Comparison of ENCODE assay signal across 11 cellular contexts in genomic region chr16:3461120-3461519, GRCh38. TPM values are rescaled to one million over a fixed set of nuclear protein-coding genes. Genes with fewer than 3 reads are reported as not detected.
A peak's percentile ranks its signal among the peaks of the same experiment; 100 is the strongest.
DNase-seq lines count a peak whose midpoint lies in the region; ATAC-seq and TF ChIP-seq lines count a peak whose summit lies in the region.
"Had no signal": no experiment of that assay in that cellular context is flagged by ENCODE, and none has a peak within 500 bp of the region (broad histone marks: within the 10 kb centered on the region; RNA-seq: fewer than 3 reads in every experiment).

No MANE protein-coding gene starts in this region.

- H3K27ac Mint-ChIP-seq in CD4-positive, alpha-beta T cell: peak overlapping the region; percentile 80
- peak overlapping the region; percentile 22 for H3K27ac Mint-ChIP-seq in mesothelial cell of epicardium

- peak in 6 of 10 experiments; percentile 19 to 56 (median 42) for DNase-seq in CD4-positive, alpha-beta T cell
- DNase-seq in H7 (peak; percentile 29), mesothelial cell of epicardium (ENCODE audit: low spot score in 2 of 2, unreplicated experiment in 2 of 2) (no peak), left colon (no peak), mesenteric fat pad (ENCODE audit: low spot score) (no peak), cerebellar cortex (ENCODE audit: low spot score) (no peak)
- DNase-seq in activated CD8-positive, alpha-beta memory T cell treated with anti-CD3 and anti-CD28 coated beads, Interleukin-2, amount 50 U/mL, for 4 hours: peak; percentile 60
- DNase-seq: DMS53, gastrocnemius medialis, NCI-H524 treated with DMSO at 0.1 percent for 48 hours had no signal

- no peak overlapping the region for H3K4me3 ChIP-seq in H7 (ENCODE audit: insufficient read depth, low read depth, low read length)
- H3K4me3 ChIP-seq: gastrocnemius medialis had no signal

- ATAC-seq in CD4-positive, alpha-beta T cell (ENCODE audit: poor library complexity): no peak
- ATAC-seq in GM19452 (IDR thresholded peaks at IDR 0.05; ENCODE audit: unreplicated experiment): no peak
- no peak for ATAC-seq in left colon
- ATAC-seq: gastrocnemius medialis had no signal

- no peaks in the 10 kb centered on the region for H3K9me3 Mint-ChIP-seq in CD4-positive, alpha-beta T cell
- H3K9me3 Mint-ChIP-seq in mesothelial cell of epicardium: no peaks in the 10 kb centered on the region

- H3K36me3 ChIP-seq in H7 (replicated peaks; ENCODE audit: control insufficient read depth, insufficient read depth, low read length): no peaks in the 10 kb centered on the region; the same call in 1 of the 2 replicates

- H3K4me1 Mint-ChIP-seq in CD4-positive, alpha-beta T cell (ENCODE audit: low read depth): peaks cover 72% of the 10 kb centered on the region
- H3K4me1 Mint-ChIP-seq in mesothelial cell of epicardium: peaks cover 32% of the 10 kb centered on the region

- H3K27me3 Mint-ChIP-seq in CD4-positive, alpha-beta T cell: no peaks in the 10 kb centered on the region
- no peaks in the 10 kb centered on the region for H3K27me3 Mint-ChIP-seq in mesothelial cell of epicardium (ENCODE audit: low read depth)

- intact Hi-C loops in CD4-positive, alpha-beta T cell (cut with DNase I, micrococcal nuclease): loop anchor here in 1 of 2 experiments (5.0 kb wide), 1 partner anchor 329 kb away; no protein-coding TSS in a partner anchor
- intact Hi-C loops in left colon (cut with DNase I, micrococcal nuclease): no loop called here

- H3K36me3 Mint-ChIP-seq in CD4-positive, alpha-beta T cell (ENCODE audit: low read depth): peaks cover 18% of the 10 kb centered on the region
- no peaks in the 10 kb centered on the region for H3K36me3 Mint-ChIP-seq in mesothelial cell of epicardium

- POLR2A ChIA-PET in CD4-positive, alpha-beta T cell (lab: Charles Lee): interaction anchor here (0.7 kb wide), 1 partner anchor 60 kb away, joined by 4 read pairs; the partner anchor contains the start of genes ZNF174 and ZSCAN32

- H3K4me3 Mint-ChIP-seq in CD4-positive, alpha-beta T cell: peak overlapping the region; percentile 65
- no peak overlapping the region for H3K4me3 Mint-ChIP-seq in mesothelial cell of epicardium

- CTCF ChIA-PET in CD4-positive, alpha-beta T cell (lab: Charles Lee): interaction anchor here (0.7 kb wide), 1 partner anchor 236 kb away, joined by 5 read pairs; no protein-coding TSS in a partner anchor

- no peak overlapping the region for H3K27ac ChIP-seq in CD4-positive, alpha-beta T cell (ENCODE audit: low read depth, low read length)

- H3K27me3 ChIP-seq in CD4-positive, alpha-beta T cell (ENCODE audit: control insufficient read depth, insufficient read depth, low read length): no peaks in the 10 kb centered on the region
- no peaks in the 10 kb centered on the region for H3K27me3 ChIP-seq in H7 (ENCODE audit: control insufficient read depth, insufficient read depth, low read length)
- H3K27me3 ChIP-seq: gastrocnemius medialis had no signal

- H3K9me3 ChIP-seq in CD4-positive, alpha-beta T cell (ENCODE audit: control insufficient read depth, low read length): no peaks in the 10 kb centered on the region
- H3K9me3 ChIP-seq: gastrocnemius medialis had no signal

- TF ChIP-seq CTCF in CD4-positive, alpha-beta T cell (IDR thresholded peaks at IDR 0.05): no peak
- no peak for TF ChIP-seq CTCF in mesothelial cell of epicardium (IDR thresholded peaks at IDR 0.05; ENCODE audit: unreplicated experiment)

RNA-seq across cellular contexts. Expression of gene NAA60, which starts 17.6 kb away (rescaled TPM):
- 10 to 100 TPM; 27.2 to 27.8 TPM for total RNA-seq in CD4-positive, alpha-beta T cell
- total RNA-seq in H7 (2014; rRNA removed; shearing (Covaris generic)): 11.0 and 12.6 TPM in 2 replicates
- 49.7 to 52.2 TPM (median 50.6 TPM) in 3 replicates for total RNA-seq in mesothelial cell of epicardium
- 10 to 100 TPM; 76.5 to 85.3 TPM for total RNA-seq in left colon
- 39.1 TPM for total RNA-seq in mesenteric fat pad

RNA-seq across cellular contexts. Expression of gene ZNF597, which starts 17.8 kb away (rescaled TPM):
- total RNA-seq in CD4-positive, alpha-beta T cell: 1 to 10 TPM; 2.3 to 2.5 TPM
- total RNA-seq in H7 (2014; rRNA removed; shearing (Covaris generic)): 1.5 and 1.9 TPM in 2 replicates
- total RNA-seq in mesothelial cell of epicardium (3.5 to 3.9 TPM (median 3.6 TPM) in 3 replicates), left colon (1 to 10 TPM; 1.5 to 1.6 TPM), mesenteric fat pad (2.4 TPM)

RNA-seq across cellular contexts. Expression of gene C16orf90, which starts 34.2 kb away (rescaled TPM):
- total RNA-seq in CD4-positive, alpha-beta T cell: not detected
- total RNA-seq in H7 (2014; rRNA removed; shearing (Covaris generic)): not detected in 2 replicates
- total RNA-seq in mesothelial cell of epicardium (not detected in 3 replicates), left colon (not detected), mesenteric fat pad (not detected)
- total RNA-seq: gastrocnemius medialis had no signal

RNA-seq across cellular contexts. Expression of gene CLUAP1, which starts 39.7 kb away (rescaled TPM):
- total RNA-seq in CD4-positive, alpha-beta T cell: 10 to 100 TPM; 12.0 to 14.2 TPM
- 8.5 and 11.9 TPM in 2 replicates for total RNA-seq in H7 (2014; rRNA removed; shearing (Covaris generic))
- total RNA-seq in mesothelial cell of epicardium: 30.1 to 36.4 TPM (median 36.0 TPM) in 3 replicates
- 10 to 100 TPM in 1 of 2 donors, 1 to 10 TPM in 1; 9.2 to 11.5 TPM for total RNA-seq in left colon
- total RNA-seq in mesenteric fat pad: 20.0 TPM

Comparison
In these comparisons a context has a peak if more than half of its experiments do, and no peak if none do; other contexts are left out.
1. DNase-seq: peak in CD4-positive, alpha-beta T cell (6 of 10), H7 (single experiment) and activated CD8-positive, alpha-beta memory T cell treated with anti-CD3 and anti-CD28 coated beads, Interleukin-2, amount 50 U/mL, for 4 hours (single experiment); none in mesothelial cell of epicardium (0 of 2), left colon (0 of 2), mesenteric fat pad (single experiment) and cerebellar cortex (single experiment).